ENCODE assay signal across 8 cellular contexts in the genomic region with DNA sequence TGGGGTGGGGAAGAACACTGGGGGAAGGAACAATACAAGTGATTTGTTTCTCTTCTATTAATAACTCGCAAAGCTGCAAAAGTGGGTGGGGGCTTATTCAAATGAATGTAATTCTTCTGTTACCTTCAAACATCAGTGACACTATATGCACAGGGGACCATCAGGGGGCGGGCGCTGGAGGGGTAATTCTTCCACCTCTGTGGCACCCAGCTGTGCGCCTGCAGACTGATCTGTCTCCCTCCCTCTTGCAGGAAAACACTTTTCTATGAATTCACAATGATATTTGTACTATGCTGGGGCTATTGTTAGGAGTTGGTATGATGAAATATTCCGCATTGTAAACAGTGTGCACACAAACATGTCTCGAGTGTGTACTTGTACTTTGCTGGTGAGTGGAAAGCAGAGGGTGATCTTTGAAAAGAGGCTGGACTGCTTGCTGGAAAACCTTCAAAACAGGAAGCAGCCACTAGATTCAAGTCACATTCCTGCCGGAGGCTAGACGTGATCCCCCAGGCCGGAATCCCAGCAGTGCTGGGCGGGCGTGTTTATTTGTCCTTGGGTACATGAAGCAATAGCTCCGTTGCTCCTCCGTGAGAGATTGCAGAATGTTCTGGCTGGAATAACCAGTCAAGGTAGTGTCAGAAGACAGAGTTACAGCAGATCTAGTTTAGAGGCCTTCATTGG. TPM values are rescaled to one million over a fixed set of nuclear protein-coding genes. Genes with fewer than 3 reads are reported as not detected.
A peak's percentile ranks its signal among the peaks of the same experiment; 100 is the strongest.
DNase-seq lines count a peak whose midpoint lies in the region; ATAC-seq, FAIRE-seq and TF ChIP-seq lines count a peak whose summit lies in the region.

No MANE protein-coding gene starts in this region.

- H4K91ac ChIP-seq in H1 (replicated peaks; ENCODE audit: insufficient read length, low read length): no peak overlapping the region

- no peaks in the 10 kb centered on the region for H3K79me2 ChIP-seq in H1 (ENCODE audit: control insufficient read depth in 1 of 2, insufficient read depth in 2 of 2, low read length in 2 of 2)

- H3K9ac ChIP-seq in H1 (replicated peaks in 1 of 4; ENCODE audit: extremely low read depth in 1 of 4, low read depth in 3 of 4, low read length in 3 of 4): no peak overlapping the region

- no peaks in the 10 kb centered on the region for H3K9me3 Mint-ChIP-seq in activated T-helper 17 cell treated with anti-CD3 and anti-CD28 coated beads, Interleukin-2, amount 50 U/mL, for 72 hours

- no peaks in the 10 kb centered on the region for H3K36me3 Mint-ChIP-seq in activated T-helper 17 cell treated with anti-CD3 and anti-CD28 coated beads, Interleukin-2, amount 50 U/mL, for 72 hours (ENCODE audit: low read depth)

- no peak for TF ChIP-seq RAD21 in H1 (IDR thresholded peaks at IDR 0.05 in 1 of 2, conservative IDR thresholded peaks at IDR 0.05 in 1 of 2; ENCODE audit: low read depth in 2 of 2, low read length in 2 of 2)

- H4K8ac ChIP-seq in H1 (ENCODE audit: extremely low read depth, insufficient read depth, low read length): no peak overlapping the region

- no peak for TF ChIP-seq EP300 in H1 (IDR thresholded peaks at IDR 0.05; ENCODE audit: borderline replicate concordance in 1 of 2, low read depth in 2 of 2, low read length in 2 of 2)

- H2AFZ ChIP-seq in H1 (ENCODE audit: low read length): 0 out of 2 replicates have a peak overlapping the region, but pooled peaks have one; percentile 13

- POLR2A ChIA-PET in AG04449 (lab: Yijun Ruan, JAX): interaction anchor here (1.4 kb wide), 1 partner anchor 16 kb away, joined by 3 read pairs; the partner anchor contains the start of gene BNIP3
- POLR2A ChIA-PET in H1 (lab: Charles Lee; ENCODE audit: partially characterized antibody): interaction anchor here (0.9 to 1.8 kb wide), 6 partner anchors 9 to 69 kb away, joined by 3 to 5 read pairs (median 3); partner anchors contain the start of genes BNIP3 and JAKMIP3

- no peaks in the 10 kb centered on the region for H3K23me2 ChIP-seq in H1 (ENCODE audit: low read depth, low read length)

- no peaks in the 10 kb centered on the region for H3K4me1 Mint-ChIP-seq in activated T-helper 17 cell treated with anti-CD3 and anti-CD28 coated beads, Interleukin-2, amount 50 U/mL, for 72 hours

- no peak overlapping the region; the same call in 1 of the 2 replicates for H3K18ac ChIP-seq in H1 (ENCODE audit: extremely low read depth, low read length)

- no peak overlapping the region for H3K27ac ChIP-seq in H1 (ENCODE audit: low read depth, low read length)

- no peaks in the 10 kb centered on the region for H4K20me1 ChIP-seq in H1 (replicated peaks in 1 of 2; ENCODE audit: control insufficient read depth in 1 of 2, insufficient read depth in 2 of 2, low read length in 2 of 2)

- H4K5ac ChIP-seq in H1 (ENCODE audit: insufficient read length, low read depth, low read length): no peak overlapping the region

- H3K56ac ChIP-seq in H1 (replicated peaks; ENCODE audit: insufficient read length, low read depth, low read length): no peak overlapping the region

- H3K4me3 ChIP-seq in AG04449 (ENCODE audit: low read depth, low read length): no peak overlapping the region
- H3K4me3 ChIP-seq in H1 (ENCODE audit: extremely low read depth in 1 of 4, insufficient read depth in 2 of 4, low read depth in 3 of 4, low read length in 4 of 4): peak overlapping the region in 1 of 4 experiments; percentile 10; a peak in 1 of 8 replicates

- no peaks in the 10 kb centered on the region for H3K36me3 ChIP-seq in H1 (ENCODE audit: control insufficient read depth in 2 of 4, insufficient read depth in 4 of 4, low read length in 3 of 4)

- 0 out of 4 replicates have a peak overlapping the region, but pooled peaks have one; percentile 12 to 24 for H3K4me2 ChIP-seq in H1 (ENCODE audit: insufficient read depth in 1 of 2, low read depth in 2 of 2, low read length in 2 of 2)

- no peak overlapping the region for H2AK5ac ChIP-seq in H1 (ENCODE audit: low read depth, low read length)

- CTCF ChIA-PET in AG04449 (lab: Yijun Ruan, JAX) (interaction anchor here (1.7 to 2.4 kb wide), 2 partner anchors 25 to 112 kb away, joined by 6 to 12 read pairs; no protein-coding TSS in a partner anchor), H1 (lab: Charles Lee; ENCODE audit: partially characterized antibody) (interaction anchor here (1.1 to 7.7 kb wide), 4 partner anchors 11 to 55 kb away, joined by 3 to 86 read pairs (median 4); no protein-coding TSS in a partner anchor)

- 65% methylated on average over 13 of the region's 13 CpGs; no CpG with 5 or more reads in 1 of the 2 experiments for WGBS in H1 (ENCODE audit: extremely low coverage in 1 of 2, insufficient coverage in 1 of 2, insufficient read length in 1 of 2, insufficient replicate concordance in 2 of 2, low coverage in 1 of 2, low lambda C conversion rate in 2 of 2, missing lambda C conversion rate in 1 of 2), 2 experiments

- H3K4ac ChIP-seq in H1 (replicated peaks; ENCODE audit: insufficient read length, low read depth, low read length): peak overlapping the region; percentile 29

- H2BK120ac ChIP-seq in H1 (replicated peaks; ENCODE audit: low read depth, low read length): no peak overlapping the region

- peaks cover 6 to 17% (median 10%) of the 10 kb centered on the region in 4 experiments; a peak in 5 of 7 replicates for H3K4me1 ChIP-seq in H1 (replicated peaks in 1 of 4; ENCODE audit: control insufficient read depth in 3 of 4, insufficient read depth in 4 of 4, low read length in 3 of 4)

- peak overlapping the region; percentile 3 for H2BK12ac ChIP-seq in H1 (ENCODE audit: low read depth, low read length)

- no peak overlapping the region for H2BK15ac ChIP-seq in H1 (ENCODE audit: low read length)

- FAIRE-seq in H1 (lab: Jason Lieb, UNC): no peak

- ATAC-seq in GM18861 (IDR thresholded peaks at IDR 0.05; ENCODE audit: unreplicated experiment) (no peak), HG02610 (IDR thresholded peaks at IDR 0.05; ENCODE audit: unreplicated experiment) (no peak), HG02623 (IDR thresholded peaks at IDR 0.05; ENCODE audit: unreplicated experiment) (no peak)
- no peak for ATAC-seq in activated T-helper 17 cell treated with anti-CD3 and anti-CD28 coated beads, Interleukin-2, amount 50 U/mL, for 72 hours (replicated peaks)

- H2BK20ac ChIP-seq in H1 (ENCODE audit: low read length): 0 out of 2 replicates have a peak overlapping the region, but pooled peaks have one; percentile 72

- H2BK5ac ChIP-seq in H1 (ENCODE audit: low read depth, low read length): no peak overlapping the region

- no peaks in the 10 kb centered on the region for H3K9me3 ChIP-seq in H1 (ENCODE audit: insufficient read depth in 2 of 2, low read depth in 1 of 2, low read length in 1 of 2)

- H3K23ac ChIP-seq in H1 (ENCODE audit: insufficient read length): no peak overlapping the region

- no peaks in the 10 kb centered on the region for H3K27me3 ChIP-seq in H1 (replicated peaks in 1 of 4; ENCODE audit: control insufficient read depth in 3 of 4, extremely low read depth in 1 of 4, insufficient read depth in 3 of 4, low read length in 3 of 4)

- no peak overlapping the region for H3K4me3 Mint-ChIP-seq in activated T-helper 17 cell treated with anti-CD3 and anti-CD28 coated beads, Interleukin-2, amount 50 U/mL, for 72 hours

- DNase-seq in AG04449 (ENCODE audit: low read depth, low spot score) (peak; percentile 33), NCI-H2029 (lab: John Stamatoyannopoulos, UW) (peak; percentile 53), H1 (ENCODE audit: low read depth in 1 of 2, low spot score in 2 of 2) (peak in 1 of 2 experiments; percentile 55), mucosa of gallbladder (ENCODE audit: low spot score) (peak; percentile 80)

- peaks cover 4% of the 10 kb centered on the region for H3K27me3 Mint-ChIP-seq in activated T-helper 17 cell treated with anti-CD3 and anti-CD28 coated beads, Interleukin-2, amount 50 U/mL, for 72 hours

- no peak overlapping the region for H3K27ac Mint-ChIP-seq in activated T-helper 17 cell treated with anti-CD3 and anti-CD28 coated beads, Interleukin-2, amount 50 U/mL, for 72 hours

- TF ChIP-seq POLR2A in H1 (IDR thresholded peaks at IDR 0.05; ENCODE audit: control extremely low read depth in 1 of 2, low read depth in 2 of 2, low read length in 2 of 2): no peak

- no peak for TF ChIP-seq CTCF in AG04449 (IDR thresholded peaks at IDR 0.05; ENCODE audit: insufficient read depth, low read length, missing control alignments)
- TF ChIP-seq CTCF in H1 (IDR thresholded peaks at IDR 0.05; ENCODE audit: control extremely low read depth in 1 of 3, insufficient read depth in 1 of 3, low read depth in 1 of 3, low read length in 3 of 3): no peak

- no peak overlapping the region for H3K14ac ChIP-seq in H1 (ENCODE audit: insufficient read length)

- H3K79me1 ChIP-seq in H1 (ENCODE audit: low read depth, low read length): no peaks in the 10 kb centered on the region

TF ChIP-seq in H1, 55 proteins besides CTCF, POLR2A, EP300 and RAD21 (continues in another document):
- TF ChIP-seq CHD2 (IDR thresholded peaks at IDR 0.05; ENCODE audit: low read length) (no peak), FOSL1 (IDR thresholded peaks at IDR 0.05; ENCODE audit: insufficient read depth, low read depth, low read length) (no peak), SP1 (IDR thresholded peaks at IDR 0.05; ENCODE audit: low read depth, low read length) (no peak), HDAC6 (IDR thresholded peaks at IDR 0.05; ENCODE audit: low read depth, low read length) (no peak), PHF8 (conservative IDR thresholded peaks at IDR 0.05; ENCODE audit: low read depth, low read length) (no peak), CEBPB (IDR thresholded peaks at IDR 0.05; ENCODE audit: low read depth, low read length) (peak; percentile 77), TEAD4 (IDR thresholded peaks at IDR 0.05; ENCODE audit: low read depth, low read length) (peak; percentile 54; the same call in 1 of the 2 replicates), RXRA (IDR thresholded peaks at IDR 0.05; ENCODE audit: insufficient read depth, low read depth, low read length) (no peak), SUZ12 (IDR thresholded peaks at IDR 0.05; ENCODE audit: low read length) (no peak), ASH2L (IDR thresholded peaks at IDR 0.05; ENCODE audit: low read length) (peak; percentile 42), CREB1 (IDR thresholded peaks at IDR 0.05) (no peak), BACH1 (IDR thresholded peaks at IDR 0.05; ENCODE audit: low read length) (no peak)

RNA-seq across cellular contexts. Expression of gene BNIP3, which starts 15.8 kb away (rescaled TPM):
- total RNA-seq in H1 (2021; fragmentation: NEBNext Ultra II Directional; extraction: Animal tissue kit (Norgen Biotek cat#: 25700)): 25.8 and 26.4 TPM in 2 replicates
- 58.9 and 75.1 TPM in 2 replicates for polyA plus RNA-seq in H1 (2011; rRNA removed)
- polyA plus RNA-seq in H1 (2011; cell fraction: cytosol; rRNA removed): 79.1 TPM
- polyA plus RNA-seq in H1 (2011; cell fraction: nucleus; rRNA removed): 28.9 TPM
- 33.0 to 61.3 TPM (median 43.3 TPM) in 4 replicates for polyA plus RNA-seq in H1 (2012, experiment 1 of 2)
- polyA plus RNA-seq in H1 (2012, experiment 2 of 2): 15.1 TPM
- polyA plus RNA-seq in H1 (2013, experiment 1 of 2): 24.6 TPM
- polyA plus RNA-seq in H1 (2013, experiment 2 of 2): 28.6 TPM
- polyA minus RNA-seq in H1 (2011; rRNA and poly(A)+ RNA removed): 13.6 and 20.7 TPM in 2 replicates
- polyA minus RNA-seq in H1 (2011; cell fraction: cytosol; rRNA and poly(A)+ RNA removed): 33.6 TPM
- polyA minus RNA-seq in H1 (2011; cell fraction: nucleus; rRNA and poly(A)+ RNA removed): 17.5 TPM
- 71.5 TPM for total RNA-seq in mucosa of gallbladder
- total RNA-seq in activated T-helper 17 cell treated with anti-CD3 and anti-CD28 coated beads, Interleukin-2, amount 50 U/mL, for 72 hours: 100 to 1,000 TPM; 102 to 362 TPM
